In the genomic region with DNA sequence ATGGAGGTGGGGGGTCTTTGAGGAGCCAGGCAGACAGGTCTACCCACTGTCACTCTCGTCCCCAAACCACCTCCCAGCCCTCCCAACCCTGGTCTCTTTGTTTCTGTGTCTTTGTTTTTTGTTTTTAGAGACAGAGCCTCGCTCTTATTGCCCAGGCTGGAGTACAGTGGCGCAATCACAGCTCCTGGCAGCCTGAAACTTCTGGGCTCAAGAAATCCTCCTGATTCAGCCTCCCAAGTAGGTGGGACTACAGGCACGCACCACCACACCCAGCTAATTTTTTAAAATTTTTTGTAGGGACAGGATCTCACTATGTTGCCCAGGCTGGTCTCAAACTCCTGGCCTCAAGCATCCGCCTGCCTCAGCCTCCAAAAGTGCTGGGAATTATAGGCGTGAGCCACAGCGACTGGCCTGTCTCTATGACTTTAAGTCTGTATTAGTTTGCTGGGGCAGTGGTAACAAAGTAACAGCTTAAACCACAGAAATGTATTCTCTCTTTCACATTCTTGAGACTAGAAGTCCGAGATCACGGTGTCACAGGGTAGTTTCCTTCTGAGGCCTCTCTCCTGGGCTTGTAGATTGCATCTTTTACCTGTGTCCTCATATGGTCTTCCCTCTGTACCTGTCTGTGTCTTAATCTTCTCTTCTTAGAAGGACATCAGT, we compare ENCODE assay signal across 20 cellular contexts. TPM values are rescaled to one million over a fixed set of nuclear protein-coding genes. Genes with fewer than 3 reads are reported as not detected.
DNase-seq lines count a peak whose midpoint lies in the region; ATAC-seq lines count a peak whose summit lies in the region.
"Had no signal": no experiment of that assay in that cellular context is flagged by ENCODE, and none has a peak within 500 bp of the region (broad histone marks: within the 10 kb centered on the region; RNA-seq: fewer than 3 reads in every experiment).

No MANE protein-coding gene starts in this region.

- H3K9me3 Mint-ChIP-seq in naive thymus-derived CD4-positive, alpha-beta T cell: no peaks in the 10 kb centered on the region
- H3K9me3 Mint-ChIP-seq in T-helper 2 cell treated with Interferon-gamma antibody and Interleukin-4, amounts not matched to agents 5 μg/mL and 100 μg/mL, for 36 hours: no peaks in the 10 kb centered on the region
- H3K9me3 Mint-ChIP-seq: activated CD4-positive, alpha-beta T cell treated with anti-CD3 and anti-CD28 coated beads, Interleukin-2, amount 10 ng/mL, durations not matched to agents 7 days and 5 days; CD8-positive, alpha-beta T cell; dendritic cell treated with granulocyte-macrophage colony-stimulating factor and Interleukin-4, amounts not matched to agents 40 ng/mL and 50 ng/mL, for 4 days had no signal

- no peaks in the 10 kb centered on the region for H3K27me3 Mint-ChIP-seq in naive thymus-derived CD4-positive, alpha-beta T cell
- no peaks in the 10 kb centered on the region for H3K27me3 Mint-ChIP-seq in T-helper 2 cell treated with Interferon-gamma antibody and Interleukin-4, amounts not matched to agents 5 μg/mL and 100 μg/mL, for 36 hours (ENCODE audit: low read depth)
- H3K27me3 Mint-ChIP-seq: activated CD4-positive, alpha-beta T cell treated with anti-CD3 and anti-CD28 coated beads, Interleukin-2, amount 10 ng/mL, durations not matched to agents 7 days and 5 days; activated naive CD8-positive, alpha-beta T cell had no signal

- CTCF ChIA-PET in naive thymus-derived CD4-positive, alpha-beta T cell (lab: Charles Lee): interaction anchor here (0.6 kb wide), 1 partner anchor 18 kb away, joined by 3 read pairs; no protein-coding TSS in a partner anchor

- H3K4me3 ChIP-seq in naive thymus-derived CD4-positive, alpha-beta T cell (ENCODE audit: low read length): no peak overlapping the region
- H3K4me3 ChIP-seq: SK-N-MC, vagina had no signal

- H3K27ac ChIP-seq in naive thymus-derived CD4-positive, alpha-beta T cell (ENCODE audit: low read depth, low read length): no peak overlapping the region
- H3K27ac ChIP-seq in substantia nigra (ENCODE audit: low read depth, low read length, poor library complexity, severe bottlenecking): no peak overlapping the region
- H3K27ac ChIP-seq: SK-N-MC, vagina had no signal

- POLR2A ChIA-PET in naive thymus-derived CD4-positive, alpha-beta T cell (lab: Charles Lee): no interaction called here

- intact Hi-C loops in naive thymus-derived CD4-positive, alpha-beta T cell (cut with micrococcal nuclease): loop anchor here in 1 of 2 donors (10.0 kb wide), 1 partner anchor 252 kb away; the partner anchor contains the start of gene SLC8B1

- H3K36me3 Mint-ChIP-seq in naive thymus-derived CD4-positive, alpha-beta T cell: peaks cover 0 to 33% (median 20%) of the 10 kb centered on the region in 5 donors
- H3K36me3 Mint-ChIP-seq in T-helper 2 cell treated with Interferon-gamma antibody and Interleukin-4, amounts not matched to agents 5 μg/mL and 100 μg/mL, for 36 hours (ENCODE audit: low read depth): no peaks in the 10 kb centered on the region

- no peak for DNase-seq in naive thymus-derived CD4-positive, alpha-beta T cell
- DNase-seq in substantia nigra (lab: John Stamatoyannopoulos, UW) (no peak), activated T-cell treated with anti-CD3 and anti-CD28 coated beads for 4 hours (no peak)
- DNase-seq in T-helper 2 cell treated with Interferon-gamma antibody and Interleukin-4, amounts not matched to agents 5 μg/mL and 100 μg/mL, for 36 hours (ENCODE audit: low spot score): no peak
- DNase-seq: activated CD4-positive, alpha-beta T cell treated with anti-CD3 and anti-CD28 coated beads, Interleukin-2, amount 10 ng/mL, durations not matched to agents 7 days and 5 days; CD8-positive, alpha-beta T cell; foreskin fibroblast; kidney; NCI-H146; NK-92 treated with Interleukin-12 subunit alpha and Interleukin-12 subunit beta, amount 100 ng/mL, for 24 hours; small intestine had no signal

- no peaks in the 10 kb centered on the region for H3K27me3 ChIP-seq in naive thymus-derived CD4-positive, alpha-beta T cell (ENCODE audit: control insufficient read depth in 2 of 2, insufficient read depth in 2 of 2, low read length in 2 of 2)
- H3K27me3 ChIP-seq: vagina had no signal

- peaks cover 26 to 27% of the 10 kb centered on the region in 2 donors for H3K4me1 ChIP-seq in naive thymus-derived CD4-positive, alpha-beta T cell (ENCODE audit: control insufficient read depth in 2 of 2, insufficient read depth in 2 of 2, low read length in 2 of 2)
- H3K4me1 ChIP-seq: vagina had no signal

- H3K36me3 ChIP-seq in naive thymus-derived CD4-positive, alpha-beta T cell (ENCODE audit: control insufficient read depth in 2 of 3, insufficient read depth in 3 of 3, low read length in 3 of 3): peaks cover 0 to 24% (median 0%) of the 10 kb centered on the region in 3 experiments
- H3K36me3 ChIP-seq: vagina had no signal

- H3K4me1 Mint-ChIP-seq in naive thymus-derived CD4-positive, alpha-beta T cell: peaks cover 16 to 86% (median 69%) of the 10 kb centered on the region in 7 donors
- peaks cover 11% of the 10 kb centered on the region for H3K4me1 Mint-ChIP-seq in T-helper 2 cell treated with Interferon-gamma antibody and Interleukin-4, amounts not matched to agents 5 μg/mL and 100 μg/mL, for 36 hours (ENCODE audit: low read depth)

- peak overlapping the region in 2 of 10 donors; percentile 22 to 27 for H3K4me3 Mint-ChIP-seq in naive thymus-derived CD4-positive, alpha-beta T cell
- no peak overlapping the region for H3K4me3 Mint-ChIP-seq in T-helper 2 cell treated with Interferon-gamma antibody and Interleukin-4, amounts not matched to agents 5 μg/mL and 100 μg/mL, for 36 hours
- H3K4me3 Mint-ChIP-seq: activated CD4-positive, alpha-beta T cell treated with anti-CD3 and anti-CD28 coated beads, Interleukin-2, amount 10 ng/mL, durations not matched to agents 7 days and 5 days; activated naive CD8-positive, alpha-beta T cell; CD8-positive, alpha-beta T cell; dendritic cell treated with granulocyte-macrophage colony-stimulating factor and Interleukin-4, amounts not matched to agents 40 ng/mL and 50 ng/mL, for 4 days had no signal

- peak; percentile 70 for ATAC-seq in GM18508 (IDR thresholded peaks at IDR 0.05; ENCODE audit: insufficient read depth, unreplicated experiment)
- ATAC-seq in GM21423 (IDR thresholded peaks at IDR 0.05; ENCODE audit: unreplicated experiment): peak; percentile 65
- peak; percentile 63 for ATAC-seq in HG03378 (IDR thresholded peaks at IDR 0.05; ENCODE audit: unreplicated experiment)
- peak; percentile 43 for ATAC-seq in naive thymus-derived CD4-positive, alpha-beta T cell
- no peak for ATAC-seq in GM18517 (IDR thresholded peaks at IDR 0.05; ENCODE audit: unreplicated experiment)
- ATAC-seq: CD8-positive, alpha-beta T cell; HCT116 had no signal

- H3K9me3 ChIP-seq in naive thymus-derived CD4-positive, alpha-beta T cell (ENCODE audit: control insufficient read depth in 2 of 3, low read length in 3 of 3): no peaks in the 10 kb centered on the region
- H3K9me3 ChIP-seq: vagina had no signal

- peak overlapping the region in 8 of 9 donors; percentile 24 to 91 (median 80) for H3K27ac Mint-ChIP-seq in naive thymus-derived CD4-positive, alpha-beta T cell
- H3K27ac Mint-ChIP-seq in T-helper 2 cell treated with Interferon-gamma antibody and Interleukin-4, amounts not matched to agents 5 μg/mL and 100 μg/mL, for 36 hours: no peak overlapping the region
- H3K27ac Mint-ChIP-seq: activated CD4-positive, alpha-beta T cell treated with anti-CD3 and anti-CD28 coated beads, Interleukin-2, amount 10 ng/mL, durations not matched to agents 7 days and 5 days; activated naive CD8-positive, alpha-beta T cell; CD8-positive, alpha-beta T cell; dendritic cell treated with granulocyte-macrophage colony-stimulating factor and Interleukin-4, amounts not matched to agents 40 ng/mL and 50 ng/mL, for 4 days had no signal

RNA-seq across cellular contexts. Expression of gene DTX1, which starts 26.1 kb away (rescaled TPM):
- 10 to 100 TPM in 2 of 5 experiments, 1 to 10 TPM in 2, not detected in 1; 4.2 to 15.8 (median 8.8) TPM for total RNA-seq in naive thymus-derived CD4-positive, alpha-beta T cell
- polyA plus RNA-seq in naive thymus-derived CD4-positive, alpha-beta T cell: 1 to 10 TPM in 1 of 2 donors, under 1 TPM in 1; 0.80 to 4.2 TPM

RNA-seq across cellular contexts. Expression of gene RASAL1, which starts 52.9 kb away (rescaled TPM):
- 1 to 10 TPM in 3 of 5 experiments, under 1 TPM in 2; 0.19 to 1.6 (median 1.1) TPM for total RNA-seq in naive thymus-derived CD4-positive, alpha-beta T cell
- 1 to 10 TPM; 1.6 to 2.1 TPM for polyA plus RNA-seq in naive thymus-derived CD4-positive, alpha-beta T cell
